Comparison of ENCODE assay signal across 24 cellular contexts in genomic region chr18:70329076-70329475, GRCh38. TPM values are rescaled to one million over a fixed set of nuclear protein-coding genes. Genes with fewer than 3 reads are reported as not detected.
DNase-seq lines count a peak whose midpoint lies in the region.
"Had no signal": no experiment of that assay in that cellular context is flagged by ENCODE, and none has a peak within 500 bp of the region (broad histone marks: within the 10 kb centered on the region; RNA-seq: fewer than 3 reads in every experiment).

No MANE protein-coding gene starts in this region.

- DNase-seq in Kasumi-1 (lab: John Stamatoyannopoulos, UW) (peak; percentile 18 to 21), dermis blood vessel endothelial cell (peak; percentile 65), lung microvascular endothelial cell (ENCODE audit: low read depth in 2 of 2) (peak; percentile 40 to 67), AML-193 (lab: John Stamatoyannopoulos, UW) (no peak), OCI-M1 (lab: John Stamatoyannopoulos, UW) (no peak), iPS-NIHi7 (ENCODE audit: extremely low spot score) (no peak), NCI-H345 (lab: John Stamatoyannopoulos, UW) (no peak)
- DNase-seq: ACHN; activated CD8-positive, alpha-beta T cell treated with anti-CD3 and anti-CD28 coated beads, Interleukin-2, amount 10 ng/mL, durations not matched to agents 7 days and 5 days; activated effector memory CD4-positive, alpha-beta T cell treated with Interleukin-2 at 50 U/mL for 16 hours; aorta; caudate nucleus; dorsolateral prefrontal cortex; heart left ventricle; mammary epithelial cell; NCI-H2029 treated with DMSO at 0.1 percent for 48 hours; NCI-H748 treated with DMSO at 0.1 percent for 48 hours; right lobe of liver; stimulated activated CD4-positive, alpha-beta T cell treated with anti-CD3 and anti-CD28 coated beads, Interleukin-12 subunit alpha, Interleukin-12 subunit beta, amount 100 ng/mL, for 4 hours; stimulated activated CD4-positive, alpha-beta T cell treated with anti-CD3 and anti-CD28 coated beads, Interleukin-4, amount 100 ng/mL, for 1 hour; T-helper 17 cell had no signal

- peaks cover 34% of the 10 kb centered on the region for H4K20me1 ChIP-seq in BLaER1

- peaks cover 41% of the 10 kb centered on the region for H3K9me3 ChIP-seq in BLaER1
- H3K9me3 ChIP-seq: right lobe of liver had no signal

- H3K4me2 ChIP-seq in BLaER1 = peak overlapping the region; percentile 60
- H3K4me2 ChIP-seq: neural progenitor cell had no signal

- H3K27me3 ChIP-seq in BLaER1 = no peaks in the 10 kb centered on the region
- H3K27me3 ChIP-seq: dorsolateral prefrontal cortex, heart left ventricle, neural progenitor cell, right lobe of liver had no signal

- H3K4me3 ChIP-seq in BLaER1 = no peak overlapping the region
- H3K4me3 ChIP-seq: dorsolateral prefrontal cortex, heart left ventricle, neural progenitor cell, right lobe of liver had no signal

- peaks cover 16% of the 10 kb centered on the region for H3K4me1 ChIP-seq in BLaER1
- H3K4me1 ChIP-seq: neural progenitor cell had no signal

- H3K36me3 ChIP-seq in BLaER1 = peaks cover 42% of the 10 kb centered on the region
- H3K36me3 ChIP-seq: neural progenitor cell had no signal

- H3K27ac ChIP-seq in BLaER1 = peak overlapping the region; percentile 50; the same call in 1 of the 2 replicates
- H3K27ac ChIP-seq: C4-2B, neural progenitor cell, right lobe of liver had no signal

- H3K9ac ChIP-seq in BLaER1 = no peak overlapping the region
- H3K9ac ChIP-seq: neural progenitor cell had no signal

RNA-seq across cellular contexts. Expression of gene SOCS6, which starts 40.2 kb away (rescaled TPM):
- total RNA-seq in dermis blood vessel endothelial cell = 36.6 and 42.3 TPM in 2 replicates
- total RNA-seq in lung microvascular endothelial cell = 14.2 and 23.8 TPM in 2 replicates

Comparison
In these comparisons a context has a peak if more than half of its experiments do, and no peak if none do; other contexts are left out.
1. DNase-seq: peak in Kasumi-1 (2 of 2), dermis blood vessel endothelial cell (single experiment) and lung microvascular endothelial cell (2 of 2); none in AML-193 (0 of 2), OCI-M1 (single experiment), iPS-NIHi7 (single experiment) and NCI-H345 (single experiment).